ENCODE assay signal across 8 cellular contexts in genomic region chr16:228917-229730, GRCh38. TPM values are rescaled to one million over a fixed set of nuclear protein-coding genes. Genes with fewer than 3 reads are reported as not detected.
A peak's percentile ranks its signal among the peaks of the same experiment; 100 is the strongest.
DNase-seq lines count a peak whose midpoint lies in the region; ATAC-seq and TF ChIP-seq lines count a peak whose summit lies in the region.

Gene LUC7L, minus strand, starts transcription at chr16:229449. Its CDS starts 110 bp downstream, at chr16:229339.

- intact Hi-C loops in aorta (cut with DNase I): no loop called here

- 1% methylated on average over 75 to 84 of the region's 84 CpGs for WGBS in aorta, 2 donors

- peak; percentile 85 for ATAC-seq in GM18502 (IDR thresholded peaks at IDR 0.05; ENCODE audit: poor library complexity, unreplicated experiment)
- ATAC-seq in HG02970 (IDR thresholded peaks at IDR 0.05; ENCODE audit: low FRiP score, unreplicated experiment): peak; percentile 90
- peak; percentile 96 for ATAC-seq in aorta (ENCODE audit: low FRiP score)

- H3K4me3 ChIP-seq in astrocyte of the cerebellum (ENCODE audit: low read depth, low read length) (peak within 1 kb of the TSS; percentile 97), aorta (ENCODE audit: low read length in 2 of 2) (peak within 1 kb of the TSS; percentile 47 to 74)

- H3K36me3 ChIP-seq in aorta (ENCODE audit: control insufficient read depth in 1 of 2, insufficient read depth in 2 of 2, low read length in 1 of 2): peaks cover 2 to 3% of the 10 kb centered on the region in 2 donors

- in situ Hi-C loops in astrocyte of the cerebellum (cut with HindIII; ENCODE audit: low sequenced_read_pairs): no loop called here

- no peak for TF ChIP-seq CTCF in astrocyte of the cerebellum (IDR thresholded peaks at IDR 0.05; ENCODE audit: low read depth, low read length, missing control alignments)

- H3K27me3 ChIP-seq in aorta (ENCODE audit: control insufficient read depth in 1 of 2, insufficient read depth in 2 of 2, low read length in 1 of 2): no peaks in the 10 kb centered on the region

- peak within 1 kb of the TSS in 1 of 2 donors; percentile 98 for H3K27ac ChIP-seq in aorta (ENCODE audit: low read depth in 1 of 2, low read length in 2 of 2)

- H3K9me3 ChIP-seq in aorta (ENCODE audit: control insufficient read depth, low read length): no peaks in the 10 kb centered on the region

- DNase-seq in NCI-H1930 (lab: John Stamatoyannopoulos, UW): peak; percentile 87 to 94
- peak; percentile 80 for DNase-seq in T-helper 9 cell
- DNase-seq in astrocyte of the cerebellum (ENCODE audit: low read depth): peak; percentile 48
- peak; percentile 94 for DNase-seq in hepatic stellate cell (ENCODE audit: low spot score)
- peak; percentile 52 for DNase-seq in renal cortical epithelial cell (ENCODE audit: low read depth)
- DNase-seq in aorta: peak; percentile 93 to 97

- H3K4me1 ChIP-seq in aorta (ENCODE audit: control insufficient read depth in 1 of 2, insufficient read depth in 2 of 2, low read length in 2 of 2): no peaks in the 10 kb centered on the region

RNA-seq across cellular contexts. Expression of gene LUC7L, which starts in this region (rescaled TPM):
- total RNA-seq in renal cortical epithelial cell (21.2 and 44.9 TPM in 2 replicates), aorta (10 to 100 TPM; 69.5 to 98.5 TPM)
- polyA plus RNA-seq in aorta: 100 to 1,000 TPM in 1 of 2 donors, 10 to 100 TPM in 1; 28.4 to 346 TPM
